In the genomic region with DNA sequence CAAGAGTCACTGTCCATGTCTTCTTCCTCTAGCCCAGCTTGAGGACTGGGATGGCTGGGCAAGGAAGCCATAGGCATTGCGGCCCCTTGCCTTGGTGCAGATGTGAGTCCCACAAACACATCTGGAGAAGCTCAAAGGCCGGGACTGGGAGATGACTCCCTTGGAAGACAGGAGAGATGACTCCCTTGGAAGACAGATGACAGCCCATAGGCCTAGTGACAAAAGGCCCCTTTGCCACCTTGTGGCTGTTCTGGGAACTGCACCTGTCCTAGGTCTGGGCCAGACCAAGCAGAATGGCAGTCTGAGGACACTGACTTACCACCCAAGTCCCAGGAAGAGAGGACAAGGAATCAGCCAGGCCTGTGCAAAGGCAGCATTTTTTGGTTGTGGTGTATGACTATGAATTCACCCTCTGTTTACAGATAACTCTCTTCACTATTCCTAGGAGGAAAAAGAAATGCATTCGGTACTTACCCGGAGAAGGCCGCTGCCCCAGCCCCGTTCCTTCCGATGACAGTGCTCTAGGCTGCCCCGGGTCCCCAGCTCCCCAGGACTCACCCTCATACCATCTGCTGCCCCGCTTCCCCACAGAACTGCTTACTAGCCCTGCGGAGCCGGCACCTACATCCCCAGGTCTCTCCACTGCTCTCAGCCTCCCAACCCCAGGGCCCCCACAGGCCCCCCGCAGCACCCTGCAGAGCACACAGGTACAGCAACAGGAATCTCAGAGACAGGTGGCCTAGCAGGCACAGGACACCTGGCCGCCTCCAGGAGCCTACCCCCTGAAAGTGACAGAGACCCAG, we compare ENCODE assay signal across 8 cellular contexts. TPM values are rescaled to one million over a fixed set of nuclear protein-coding genes. Genes with fewer than 3 reads are reported as not detected.
DNase-seq lines count a peak whose midpoint lies in the region; ATAC-seq, FAIRE-seq and TF ChIP-seq lines count a peak whose summit lies in the region.

No MANE protein-coding gene starts in this region.

- no peak for TF ChIP-seq POLR2A in H54 (IDR thresholded peaks at IDR 0.05; ENCODE audit: low read depth, low read length)

- H3K27ac ChIP-seq in DND-41 (ENCODE audit: low read length) (no peak overlapping the region), mammary epithelial cell (ENCODE audit: insufficient read depth, low read depth, low read length) (no peak overlapping the region)

- in situ Hi-C loops in mammary epithelial cell (cut with MboI; ENCODE audit: low sequenced_read_pairs in 2 of 2), result loop anchor here in 1 of 2 donors (10.0 kb wide), 1 partner anchor 91 kb away; no protein-coding TSS in a partner anchor

- CTCF ChIA-PET in WTC11 (lab: Charles Lee) (interaction anchor here (0.6 to 5.1 kb wide), 19 partner anchors 11 to 266 kb away, joined by 3 to 46 read pairs (median 3); a partner anchor contains a TSS), mammary epithelial cell (lab: Charles Lee; ENCODE audit: low non-redundant PET) (no interaction called here)

- intact Hi-C loops in mammary epithelial cell (cut with micrococcal nuclease), result loop anchor here (1.0 kb wide), 3 partner anchors 44 to 143 kb away; no protein-coding TSS in a partner anchor

- BruUV-seq in mammary epithelial cell (replicated peaks; lab: Mats Ljungman, UMichigan), result no TSS peak

- H3K4me1 ChIP-seq in DND-41 (ENCODE audit: insufficient read depth, low read length) (no peaks in the 10 kb centered on the region), mammary epithelial cell (ENCODE audit: insufficient read depth, low read length) (peaks cover 38% of the 10 kb centered on the region)

- 87% methylated on average over 9 of the region's 13 CpGs for WGBS in mammary epithelial cell (ENCODE audit: low coverage, missing lambda C conversion rate)

- H3K27me3 ChIP-seq in DND-41 (ENCODE audit: insufficient read depth, low read length, poor library complexity) (no peaks in the 10 kb centered on the region), mammary epithelial cell (ENCODE audit: insufficient read depth, low read length) (no peaks in the 10 kb centered on the region)

- H3K79me2 ChIP-seq in DND-41 (ENCODE audit: insufficient read depth, low read length) (peaks cover 46% of the 10 kb centered on the region), mammary epithelial cell (ENCODE audit: insufficient read depth, low read length) (peaks cover 67% of the 10 kb centered on the region)

- H3K4me2 ChIP-seq in DND-41 (ENCODE audit: insufficient read depth, low read length) (no peak overlapping the region), mammary epithelial cell (ENCODE audit: insufficient read depth, low read depth, low read length) (no peak overlapping the region)

- dilution Hi-C loops in mammary epithelial cell (cut with HindIII; ENCODE audit: low sequenced_read_pairs), result loop anchor here (5.0 kb wide), 2 partner anchors 59 to 94 kb away; no protein-coding TSS in a partner anchor

- H3K9ac ChIP-seq in DND-41 (ENCODE audit: low read depth, low read length) (no peak overlapping the region), mammary epithelial cell (ENCODE audit: insufficient read depth, low read length) (no peak overlapping the region)

- H3K4me3 ChIP-seq in DND-41 (ENCODE audit: low read depth in 1 of 2, low read length in 2 of 2), result no peak overlapping the region
- H3K4me3 ChIP-seq in mammary epithelial cell (replicated peaks in 1 of 3; ENCODE audit: insufficient read depth in 1 of 3, low read depth in 2 of 3, low read length in 3 of 3), result no peak overlapping the region

- no peaks in the 10 kb centered on the region for H3K9me3 ChIP-seq in DND-41 (ENCODE audit: insufficient read depth, low read length, severe bottlenecking)
- no peaks in the 10 kb centered on the region for H3K9me3 ChIP-seq in mammary epithelial cell (replicated peaks; ENCODE audit: insufficient read depth, low read length)

- peak; percentile 96 for TF ChIP-seq CTCF in DND-41 (IDR thresholded peaks at IDR 0.05; ENCODE audit: borderline replicate concordance, extremely low read depth, low read length, poor library complexity, severe bottlenecking)
- peak; percentile 98 for TF ChIP-seq CTCF in WTC11 (IDR thresholded peaks at IDR 0.05)
- TF ChIP-seq CTCF in mammary epithelial cell (conservative IDR thresholded peaks at IDR 0.05 in 1 of 2, IDR thresholded peaks at IDR 0.05 in 1 of 2; ENCODE audit: extremely low read depth in 1 of 2, insufficient read depth in 1 of 2, low read depth in 1 of 2, low read length in 2 of 2), result peak; percentile 95 to 97

- peaks cover 1% of the 10 kb centered on the region for H3K4me1 Mint-ChIP-seq in WTC11

- H3K27me3 Mint-ChIP-seq in WTC11 (ENCODE audit: low read depth), result no peaks in the 10 kb centered on the region

- H3K9me3 Mint-ChIP-seq in WTC11, result no peaks in the 10 kb centered on the region

- DNase-seq in DND-41 (peak; percentile 79), H54 (ENCODE audit: insufficient read length, low spot score) (peak; percentile 36), NCI-H1694 (lab: John Stamatoyannopoulos, UW) (peak; percentile 40), WTC11 (ENCODE audit: low spot score) (peak; percentile 90), mammary epithelial cell (peak; percentile 62), islet precursor cell (peak; percentile 93)
- peak; percentile 53 to 80 (median 76) for DNase-seq in stimulated activated CD4-positive, alpha-beta T cell treated with anti-CD3 and anti-CD28 coated beads, Interleukin-1b, Interleukin-23, amount 100 ng/mL, for 24 hours (ENCODE audit: low read depth in 4 of 4, low spot score in 1 of 4)

- no peak for FAIRE-seq in H54 (lab: Jason Lieb, UNC)

- no peak overlapping the region for H3K4me3 Mint-ChIP-seq in WTC11

- no peak overlapping the region for H2AFZ ChIP-seq in DND-41 (ENCODE audit: low read depth, low read length)
- H2AFZ ChIP-seq in mammary epithelial cell (ENCODE audit: low read depth, low read length), result no peak overlapping the region

- H3K36me3 ChIP-seq in DND-41 (ENCODE audit: insufficient read depth, low read length), result peaks cover 91% of the 10 kb centered on the region
- H3K36me3 ChIP-seq in mammary epithelial cell (ENCODE audit: insufficient read depth, low read length), result peaks cover 16% of the 10 kb centered on the region

- H4K20me1 ChIP-seq in DND-41 (ENCODE audit: insufficient read depth, low read length) (peaks cover 76% of the 10 kb centered on the region), mammary epithelial cell (ENCODE audit: insufficient read depth, low read length) (peaks cover 3% of the 10 kb centered on the region)

- no peak overlapping the region for H3K27ac Mint-ChIP-seq in WTC11

- POLR2A ChIA-PET in WTC11 (lab: Charles Lee), result no interaction called here

- H3K36me3 Mint-ChIP-seq in WTC11, result peaks cover 12% of the 10 kb centered on the region

- peak; percentile 85 for ATAC-seq in DND-41 (ENCODE audit: insufficient read depth, low read depth)
- peak; percentile 87 for ATAC-seq in WTC11
- no peak for ATAC-seq in GM21381 (IDR thresholded peaks at IDR 0.05; ENCODE audit: unreplicated experiment)

TF ChIP-seq in WTC11, 78 proteins besides CTCF, POLR2A, EP300 and RAD21 (continues in another document):
- TF ChIP-seq, protein P1, sequence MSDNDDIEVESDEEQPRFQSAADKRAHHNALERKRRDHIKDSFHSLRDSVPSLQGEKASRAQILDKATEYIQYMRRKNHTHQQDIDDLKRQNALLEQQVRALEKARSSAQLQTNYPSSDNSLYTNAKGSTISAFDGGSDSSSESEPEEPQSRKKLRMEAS (CRISPR knock-in tag; IDR thresholded peaks at IDR 0.05), result no peak
- TF ChIP-seq, protein P2, sequence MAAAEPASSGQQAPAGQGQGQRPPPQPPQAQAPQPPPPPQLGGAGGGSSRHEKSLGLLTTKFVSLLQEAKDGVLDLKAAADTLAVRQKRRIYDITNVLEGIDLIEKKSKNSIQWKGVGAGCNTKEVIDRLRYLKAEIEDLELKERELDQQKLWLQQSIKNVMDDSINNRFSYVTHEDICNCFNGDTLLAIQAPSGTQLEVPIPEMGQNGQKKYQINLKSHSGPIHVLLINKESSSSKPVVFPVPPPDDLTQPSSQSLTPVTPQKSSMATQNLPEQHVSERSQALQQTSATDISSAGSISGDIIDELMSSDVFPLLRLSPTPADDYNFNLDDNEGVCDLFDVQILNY (CRISPR knock-in tag; IDR thresholded peaks at IDR 0.05), result no peak
- TF ChIP-seq ETV6 (CRISPR knock-in tag; IDR thresholded peaks at IDR 0.05) (no peak), PRRX2 (CRISPR knock-in tag; IDR thresholded peaks at IDR 0.05) (no peak), ELF4 (CRISPR knock-in tag; IDR thresholded peaks at IDR 0.05; ENCODE audit: low read depth) (no peak), FOXP1 (CRISPR knock-in tag; IDR thresholded peaks at IDR 0.05; ENCODE audit: borderline replicate concordance) (no peak), MYBL2 (CRISPR knock-in tag; IDR thresholded peaks at IDR 0.05) (no peak)

RNA-seq across cellular contexts. Expression of a gene that starts 30.8 kb away (rescaled TPM):
- total RNA-seq in WTC11 (2021) (280 to 303 TPM (median 285 TPM) in 3 replicates), mammary epithelial cell (100 to 1,000 TPM; 146 to 231 TPM)
- polyA plus RNA-seq in mammary epithelial cell, result 389 TPM
- 130 TPM for polyA minus RNA-seq in mammary epithelial cell

RNA-seq across cellular contexts. Expression of a gene that starts 31.5 kb away (rescaled TPM):
- total RNA-seq in WTC11 (2021) (8.9 to 11.3 TPM (median 9.6 TPM) in 3 replicates), mammary epithelial cell (1 to 10 TPM; 3.3 to 6.5 TPM)
- polyA plus RNA-seq in mammary epithelial cell, result 2.0 TPM
- polyA minus RNA-seq in mammary epithelial cell, result 18.8 TPM

Comparison
In these comparisons a context has a peak if more than half of its experiments do, and no peak if none do; other contexts are left out.
1. DNase-seq: peak in every context shown above with its lines; median percentile 93 in islet precursor cell; 90 in WTC11; 79 in DND-41; 76 in stimulated activated CD4-positive, alpha-beta T cell treated with anti-CD3 and anti-CD28 coated beads, Interleukin-1b, Interleukin-23, amount 100 ng/mL, for 24 hours; 62 in mammary epithelial cell; 40 in NCI-H1694; 36 in H54.